ENCODE assay signal across 30 cellular contexts in the genomic region with DNA sequence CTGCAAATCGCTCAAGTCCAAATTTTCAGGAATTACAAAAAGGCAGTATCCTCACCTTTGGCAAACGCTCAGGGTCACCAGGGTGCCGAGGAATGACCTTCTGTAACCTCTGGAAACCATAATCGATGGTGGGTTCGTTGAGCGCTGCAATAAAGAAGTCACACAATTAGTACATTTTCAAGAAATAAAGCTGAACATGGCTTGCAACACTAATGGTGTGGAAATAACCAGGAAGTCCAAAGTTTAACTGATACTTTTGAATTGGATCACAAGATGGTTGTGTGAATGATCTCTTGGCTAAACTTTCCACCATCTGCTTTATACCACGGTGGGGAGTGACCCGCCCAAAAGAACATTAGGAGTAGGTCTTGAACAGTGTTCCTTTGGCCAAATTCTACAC.
"Had no signal": no experiment of that assay in that cellular context is flagged by ENCODE, and none has a peak within 500 bp of the region (broad histone marks: within the 10 kb centered on the region; RNA-seq: fewer than 3 reads in every experiment).

No MANE protein-coding gene starts in this region.

- H3K9me3 ChIP-seq: adrenal gland, body of pancreas, esophagus muscularis mucosa had no signal

- H3K4me1 ChIP-seq: body of pancreas, foreskin keratinocyte had no signal

- H3K4me3 ChIP-seq: adrenal gland, body of pancreas, esophagus muscularis mucosa had no signal

- H3K36me3 ChIP-seq: adrenal gland had no signal

- ATAC-seq: activated CD4-positive, alpha-beta T cell treated with anti-CD3 and anti-CD28 coated beads for 36 hours; activated CD8-positive, alpha-beta memory T cell treated with anti-CD3 and anti-CD28 coated beads, Interleukin-2, amount 10 ng/mL, durations not matched to agents 7 days and 5 days; activated CD8-positive, alpha-beta T cell treated with anti-CD3 and anti-CD28 coated beads, Interleukin-2, amount 10 ng/mL, durations not matched to agents 7 days and 5 days; activated naive CD8-positive, alpha-beta T cell treated with anti-CD3 and anti-CD28 coated beads, Interleukin-2, amount 50 U/mL, for 24 hours; body of pancreas; effector memory CD8-positive, alpha-beta T cell; foreskin keratinocyte; T-helper 17 cell had no signal

- H3K27ac ChIP-seq: adrenal gland, body of pancreas, esophagus muscularis mucosa, foreskin keratinocyte had no signal

- DNase-seq: activated CD4-positive, alpha-beta memory T cell treated with anti-CD3 and anti-CD28 coated beads for 36 hours; activated CD4-positive, alpha-beta T cell treated with anti-CD3 and anti-CD28 coated beads for 36 hours; activated CD4-positive, alpha-beta T cell treated with anti-CD3 and anti-CD28 coated beads, Interleukin-2, amount 10 ng/mL, durations not matched to agents 24 days and 14 days; activated CD4-positive, CD25-positive, alpha-beta regulatory T cell; activated CD4-positive, CD25-positive, alpha-beta regulatory T cell treated with anti-CD3 and anti-CD28 coated beads, Interleukin-2, amount 50 U/mL, for 72 hours; activated CD8-positive, alpha-beta memory T cell treated with anti-CD3 and anti-CD28 coated beads, Interleukin-2, amount 10 ng/mL, durations not matched to agents 7 days and 5 days; activated CD8-positive, alpha-beta memory T cell treated with anti-CD3 and anti-CD28 coated beads, Interleukin-2, amount 50 U/mL, for 4 hours; activated CD8-positive, alpha-beta T cell treated with anti-CD3 and anti-CD28 coated beads, Interleukin-2, amount 10 ng/mL, durations not matched to agents 7 days and 5 days; activated effector memory CD4-positive, alpha-beta T cell treated with anti-CD3 and anti-CD28 coated beads, Interleukin-2, amount 50 U/mL, for 16 hours; activated naive CD4-positive, alpha-beta T cell treated with anti-CD3 and anti-CD28 coated beads for 36 hours; activated naive CD8-positive, alpha-beta T cell treated with anti-CD3 and anti-CD28 coated beads for 36 hours; activated naive CD8-positive, alpha-beta T cell treated with anti-CD3 and anti-CD28 coated beads, Interleukin-2, amount 50 U/mL, for 24 hours; activated T-cell treated with anti-CD3 and anti-CD28 coated beads, Interleukin-2, amount 50 U/mL, for 1 hour; activated T-cell treated with anti-CD3 and anti-CD28 coated beads, Interleukin-2, amount 50 U/mL, for 48 hours; adrenal gland; amygdala; aorta; body of pancreas; caudate nucleus; cortex of kidney; dermis blood vessel endothelial cell; effector CD4-positive, alpha-beta T cell; effector memory CD8-positive, alpha-beta T cell; erythroblast; foreskin keratinocyte; head of caudate nucleus; T-helper 1 cell; T-helper 17 cell; T1000 had no signal

- H3K27me3 ChIP-seq: adrenal gland, body of pancreas, foreskin keratinocyte had no signal
